Comparison of ENCODE assay signal across 8 cellular contexts in genomic region chr6:169751242-169752073, GRCh38. TPM values are rescaled to one million over a fixed set of nuclear protein-coding genes. Genes with fewer than 3 reads are reported as not detected.
DNase-seq lines count a peak whose midpoint lies in the region; ATAC-seq and TF ChIP-seq lines count a peak whose summit lies in the region.

TSS of gene DYNLT2 (minus strand) at chr6:169751572. CDS start at chr6:169751458, 114 bp downstream.
TSS of gene ERMARD (plus strand) at chr6:169751622. CDS start at chr6:169751658, 36 bp downstream.

- peak within 1 kb of the TSS; percentile 97 for H3K4me3 ChIP-seq in endodermal cell (ENCODE audit: low read length)
- H3K4me3 ChIP-seq in mesodermal cell (ENCODE audit: extremely low read depth, insufficient read depth, low read length, poor library complexity, severe bottlenecking): peak within 1 kb of the TSS; percentile 79

- H3K4me3 Mint-ChIP-seq in Calu3 (ENCODE audit: low read depth, unreplicated experiment) (peak within 1 kb of the TSS; percentile 98), endodermal cell (peak within 1 kb of the TSS; percentile 94)

- CTCF ChIA-PET in Calu3 (lab: Charles Lee): interaction anchor here (1.4 kb wide), 1 partner anchor 26 kb away, joined by 4 read pairs; no protein-coding TSS in a partner anchor

- peak within 1 kb of the TSS; percentile 91 for H3K27ac ChIP-seq in endodermal cell (ENCODE audit: low read depth, low read length)
- H3K27ac ChIP-seq in mesodermal cell (ENCODE audit: low read depth, low read length, severe bottlenecking): peak within 1 kb of the TSS; percentile 98

- peaks cover under 1% of the 10 kb centered on the region for H3K9me3 Mint-ChIP-seq in Calu3 (ENCODE audit: low read depth, unreplicated experiment)
- no peaks in the 10 kb centered on the region for H3K9me3 Mint-ChIP-seq in endodermal cell

- peak; percentile 96 for DNase-seq in Calu3
- peak; percentile 42 to 98 (median 93) for DNase-seq in HUDEP-2 (lab: John Stamatoyannopoulos, UW; ENCODE audit: unreplicated experiment in 76 of 76)
- DNase-seq in NOMO-1 treated with DMSO at 0.1 percent for 48 hours (lab: John Stamatoyannopoulos, UW; ENCODE audit: unreplicated experiment): peak; percentile 80
- peak; percentile 67 for DNase-seq in activated CD8-positive, alpha-beta memory T cell treated with anti-CD3 and anti-CD28 coated beads, Interleukin-2, amount 50 U/mL, for 1 hour (ENCODE audit: extremely low read depth)
- peak; percentile 99 for DNase-seq in endodermal cell
- DNase-seq in stimulated activated CD8-positive, alpha-beta memory T cell treated with anti-CD3 and anti-CD28 coated beads, Interleukin-15, amount 100 ng/mL, for 24 hours (ENCODE audit: low read depth): peak; percentile 93

- H3K9me3 ChIP-seq in endodermal cell (ENCODE audit: control insufficient read depth, low read length) (no peaks in the 10 kb centered on the region), mesodermal cell (ENCODE audit: control insufficient read depth, low read length) (no peaks in the 10 kb centered on the region)

- H3K27me3 ChIP-seq in endodermal cell (ENCODE audit: control insufficient read depth, insufficient read depth, low read length, poor library complexity, severe bottlenecking): no peaks in the 10 kb centered on the region

- peak; percentile 96 for ATAC-seq in GM21390 (IDR thresholded peaks at IDR 0.05; ENCODE audit: unreplicated experiment)

- H3K4me1 Mint-ChIP-seq in Calu3 (ENCODE audit: low read depth, unreplicated experiment) (peaks cover 43% of the 10 kb centered on the region), endodermal cell (peaks cover 31% of the 10 kb centered on the region)

- H3K27ac Mint-ChIP-seq in Calu3 (ENCODE audit: unreplicated experiment) (peak within 1 kb of the TSS; percentile 99), endodermal cell (peak within 1 kb of the TSS; percentile 99)

- no peak for TF ChIP-seq CTCF in Calu3 (IDR thresholded peaks at IDR 0.05; ENCODE audit: unreplicated experiment)
- peak; percentile 43 for TF ChIP-seq CTCF in endodermal cell (conservative IDR thresholded peaks at IDR 0.05)

- no peaks in the 10 kb centered on the region for H3K27me3 Mint-ChIP-seq in Calu3 (ENCODE audit: unreplicated experiment)
- no peaks in the 10 kb centered on the region for H3K27me3 Mint-ChIP-seq in endodermal cell (ENCODE audit: insufficient read depth)

- intact Hi-C loops in Calu3 (cut with micrococcal nuclease; ENCODE audit: unreplicated experiment): no loop called here

- H3K36me3 Mint-ChIP-seq in Calu3 (ENCODE audit: insufficient read depth, unreplicated experiment): peaks cover 20% of the 10 kb centered on the region
- H3K36me3 Mint-ChIP-seq in endodermal cell (ENCODE audit: low read depth): peaks cover 6% of the 10 kb centered on the region

- H3K36me3 ChIP-seq in endodermal cell (ENCODE audit: control insufficient read depth, insufficient read depth, low read length) (no peaks in the 10 kb centered on the region), mesodermal cell (ENCODE audit: control insufficient read depth, insufficient read depth, low read length) (no peaks in the 10 kb centered on the region)

- H3K4me1 ChIP-seq in endodermal cell (ENCODE audit: control insufficient read depth, insufficient read depth, low read length): peaks cover 8% of the 10 kb centered on the region
- H3K4me1 ChIP-seq in mesodermal cell (ENCODE audit: control insufficient read depth, insufficient read depth, low read length, poor library complexity, severe bottlenecking): peaks cover 7% of the 10 kb centered on the region

- TSS peak; percentile 85 for BruUV-seq in Calu3 (replicated peaks; lab: Mats Ljungman, UMichigan)

- peak within 1 kb of the TSS; percentile 96 for H3K9ac ChIP-seq in endodermal cell (ENCODE audit: extremely low read depth, low read length, poor library complexity, severe bottlenecking)

- 0% methylated on average over 41 to 90 of the region's 90 CpGs for WGBS in endodermal cell (ENCODE audit: insufficient coverage in 1 of 2, insufficient read length in 1 of 2), 2 experiments
- WGBS in mesodermal cell (ENCODE audit: insufficient coverage in 2 of 2), 2 experiments: 0 to 1% methylated on average over 60 to 71 of the region's 90 CpGs

RNA-seq across cellular contexts. Expression of gene DYNLT2, which starts in this region (rescaled TPM):
- total RNA-seq in Calu3 (2022) (2.7 and 3.4 TPM in 2 replicates), endodermal cell (1 to 10 TPM; 1.5 to 1.7 TPM)
- 2.4 TPM for polyA plus RNA-seq in endodermal cell (2013, experiment 1 of 2)
- 2.2 TPM for polyA plus RNA-seq in endodermal cell (2013, experiment 2 of 2)
- 1.1 TPM for polyA plus RNA-seq in mesodermal cell (2013, experiment 1 of 2)
- polyA plus RNA-seq in mesodermal cell (2013, experiment 2 of 2): 1.3 TPM

RNA-seq across cellular contexts. Expression of gene ERMARD, which starts in this region (rescaled TPM):
- 16.2 and 22.0 TPM in 2 replicates for total RNA-seq in Calu3 (2022)
- total RNA-seq in endodermal cell: 10 to 100 TPM; 14.4 to 24.2 TPM
- 25.8 TPM for polyA plus RNA-seq in endodermal cell (2013, experiment 1 of 2)
- 21.8 TPM for polyA plus RNA-seq in endodermal cell (2013, experiment 2 of 2)
- 14.9 TPM for polyA plus RNA-seq in mesodermal cell (2013, experiment 1 of 2)
- polyA plus RNA-seq in mesodermal cell (2013, experiment 2 of 2): 14.6 TPM

Comparison
In these comparisons a context has a peak if more than half of its experiments do, and no peak if none do; other contexts are left out.
1. Peak in every context shown above with its lines: DNase-seq, ATAC-seq, H3K4me3 ChIP-seq and H3K27ac ChIP-seq.